ENCODE assay signal across 8 cellular contexts in genomic region chr11:65488273-65489058, GRCh38. TPM values are rescaled to one million over a fixed set of nuclear protein-coding genes. Genes with fewer than 3 reads are reported as not detected.
DNase-seq lines count a peak whose midpoint lies in the region; ATAC-seq and TF ChIP-seq lines count a peak whose summit lies in the region.

No MANE protein-coding gene starts in this region.

- peak overlapping the region; percentile 32 for H3K4me3 ChIP-seq in fibroblast of the aortic adventitia (ENCODE audit: low read depth, low read length)

- POLR2A ChIA-PET in GM10248 (lab: Yijun Ruan, JAX), result interaction anchor here (1.0 to 25.7 kb wide), 8 partner anchors 9 to 68 kb away, joined by 3 to 620 read pairs (median 6); partner anchors contain the start of genes MALAT1 and NEAT1

- ATAC-seq in GM21529 (IDR thresholded peaks at IDR 0.05; ENCODE audit: unreplicated experiment), result no peak

- DNase-seq in GM10248 (ENCODE audit: extremely low spot score) (peak; percentile 31), SK-N-DZ (ENCODE audit: low spot score) (peak; percentile 38), fibroblast of the aortic adventitia (ENCODE audit: low read depth) (peak; percentile 76), pons (ENCODE audit: low spot score) (peak; percentile 58), HPDE6-E6E7 (ENCODE audit: extremely low spot score) (no peak), KBM-7 (no peak)
- DNase-seq in stimulated activated CD4-positive, alpha-beta T cell treated with anti-CD3 and anti-CD28 coated beads, Interleukin-2, amount 100 ng/mL, for 48 hours, result no peak

- CTCF ChIA-PET in GM10248 (lab: Yijun Ruan, JAX), result interaction anchor here (1.3 to 7.1 kb wide), 5 partner anchors 9 to 103 kb away, joined by 3 to 117 read pairs (median 15); no protein-coding TSS in a partner anchor

- in situ Hi-C loops in KBM-7 (cut with MboI; ENCODE audit: low pct_unique_long_range_greater_than_20kb, low sequenced_read_pairs), result no loop called here

- TF ChIP-seq CTCF in GM10248 (IDR thresholded peaks at IDR 0.05; ENCODE audit: control extremely low read depth, extremely low read depth, low read depth, missing control alignments), result no peak
- TF ChIP-seq CTCF in fibroblast of the aortic adventitia (IDR thresholded peaks at IDR 0.05; ENCODE audit: insufficient read depth, low read length), result no peak

RNA-seq across cellular contexts. Expression of gene MALAT1, which starts 10.4 kb away (rescaled TPM):
- polyA plus RNA-seq in SK-N-DZ (2014; cell fraction: cytosol; rRNA removed), result 15.5 and 29.5 TPM in 2 replicates
- polyA plus RNA-seq in SK-N-DZ (2014; cell fraction: nucleus; rRNA removed), result 347 and 1,650 TPM in 2 replicates
- total RNA-seq in fibroblast of the aortic adventitia (ENCODE audit: low replicate concordance), result 10,787 and 27,374 TPM in 2 replicates

RNA-seq across cellular contexts. Expression of gene SCYL1, which starts 36.4 kb away (rescaled TPM):
- 32.7 and 42.1 TPM in 2 replicates for polyA plus RNA-seq in SK-N-DZ (2014; cell fraction: cytosol; rRNA removed)
- polyA plus RNA-seq in SK-N-DZ (2014; cell fraction: nucleus; rRNA removed), result 92.4 and 96.0 TPM in 2 replicates
- 32.1 and 76.8 TPM in 2 replicates for total RNA-seq in fibroblast of the aortic adventitia (ENCODE audit: low replicate concordance)

Comparison
In these comparisons a context has a peak if more than half of its experiments do, and no peak if none do; other contexts are left out.
1. DNase-seq: peak in GM10248 (single experiment), SK-N-DZ (single experiment), fibroblast of the aortic adventitia (single experiment) and pons (single experiment); none in stimulated activated CD4-positive, alpha-beta T cell treated with anti-CD3 and anti-CD28 coated beads, Interleukin-2, amount 100 ng/mL, for 48 hours (0 of 2), HPDE6-E6E7 (single experiment) and KBM-7 (single experiment).